Comparison of ENCODE assay signal across 9 cellular contexts in the genomic region with DNA sequence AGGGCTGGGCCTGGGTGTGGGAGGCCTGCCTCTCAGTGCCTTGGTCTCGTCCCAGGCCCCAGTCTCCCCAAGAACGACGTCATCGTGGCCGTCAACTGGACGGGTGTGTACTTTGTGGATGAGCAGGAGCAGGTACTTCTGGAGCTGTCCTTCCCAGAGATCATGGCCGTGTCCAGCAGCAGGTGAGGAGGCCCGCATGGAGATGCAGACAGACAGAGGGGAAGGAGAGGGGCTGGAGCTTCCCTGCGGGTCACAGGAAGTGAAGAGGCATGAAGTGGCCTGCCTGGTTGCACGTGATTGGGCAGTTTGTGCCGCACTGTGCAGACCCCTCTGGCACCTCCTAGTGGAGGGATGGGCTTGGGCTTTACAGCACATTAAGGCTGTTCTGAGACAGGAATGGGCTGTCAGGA.
DNase-seq lines count a peak whose midpoint lies in the region; ATAC-seq, FAIRE-seq and TF ChIP-seq lines count a peak whose summit lies in the region.
"Had no signal": no experiment of that assay in that cellular context is flagged by ENCODE, and none has a peak within 500 bp of the region (broad histone marks: within the 10 kb centered on the region; RNA-seq: fewer than 3 reads in every experiment).

No MANE protein-coding gene starts in this region.

- POLR2A ChIA-PET in H1 (lab: Charles Lee; ENCODE audit: partially characterized antibody): interaction anchor here (0.8 kb wide), 1 partner anchor 273 kb away, joined by 3 read pairs; no protein-coding TSS in a partner anchor

- H2BK120ac ChIP-seq in H1 (replicated peaks; ENCODE audit: low read depth, low read length): no peak overlapping the region

- no peak overlapping the region for H3K4me2 ChIP-seq in H1 (ENCODE audit: insufficient read depth in 1 of 2, low read depth in 2 of 2, low read length in 2 of 2)

- peaks cover under 1% of the 10 kb centered on the region; the same call in 1 of the 2 replicates for H3K23me2 ChIP-seq in H1 (ENCODE audit: low read depth, low read length)

- H3K79me2 ChIP-seq in H1 (ENCODE audit: control insufficient read depth in 1 of 2, insufficient read depth in 2 of 2, low read length in 2 of 2): no peaks in the 10 kb centered on the region

- no peak overlapping the region for H3K56ac ChIP-seq in H1 (replicated peaks; ENCODE audit: insufficient read length, low read depth, low read length)

- no peak overlapping the region for H3K14ac ChIP-seq in H1 (ENCODE audit: insufficient read length)

- H4K20me1 ChIP-seq in H1 (replicated peaks in 1 of 2; ENCODE audit: control insufficient read depth in 1 of 2, insufficient read depth in 2 of 2, low read length in 2 of 2): no peaks in the 10 kb centered on the region

- H4K8ac ChIP-seq in H1 (ENCODE audit: extremely low read depth, insufficient read depth, low read length): no peak overlapping the region; the same call in 1 of the 2 replicates

- no peak for TF ChIP-seq EP300 in H1 (IDR thresholded peaks at IDR 0.05; ENCODE audit: borderline replicate concordance in 1 of 2, low read depth in 2 of 2, low read length in 2 of 2)

- H3K79me1 ChIP-seq in H1 (ENCODE audit: low read depth, low read length): no peaks in the 10 kb centered on the region

- peak; percentile 81 for FAIRE-seq in H1 (lab: Jason Lieb, UNC)

- no peak for TF ChIP-seq POLR2A in NB4 (IDR thresholded peaks at IDR 0.05; ENCODE audit: extremely low read depth, insufficient read length)
- no peak for TF ChIP-seq POLR2A in H1 (IDR thresholded peaks at IDR 0.05; ENCODE audit: control extremely low read depth in 1 of 2, low read depth in 2 of 2, low read length in 2 of 2)

- CTCF ChIA-PET in H1 (lab: Charles Lee; ENCODE audit: partially characterized antibody): interaction anchor here (0.6 to 6.2 kb wide), 39 partner anchors 10 to 381 kb away, joined by 3 to 45 read pairs (median 4); partner anchors contain the start of gene MYO7A

- H3K18ac ChIP-seq in H1 (ENCODE audit: extremely low read depth, low read length): peak overlapping the region; percentile 44; the same call in 1 of the 2 replicates

- no peak overlapping the region; a peak in 1 of 7 replicates for H3K9ac ChIP-seq in H1 (replicated peaks in 1 of 4; ENCODE audit: extremely low read depth in 1 of 4, low read depth in 3 of 4, low read length in 3 of 4)

- H2AFZ ChIP-seq in H1 (ENCODE audit: low read length): peak overlapping the region; percentile 78; the same call in 1 of the 2 replicates

- no peak overlapping the region for H3K27ac ChIP-seq in H1 (ENCODE audit: low read depth, low read length)

- H3K27me3 ChIP-seq in H1 (replicated peaks in 1 of 4; ENCODE audit: control insufficient read depth in 3 of 4, extremely low read depth in 1 of 4, insufficient read depth in 3 of 4, low read length in 3 of 4): no peaks in the 10 kb centered on the region

- no peaks in the 10 kb centered on the region for H3K9me3 ChIP-seq in H1 (ENCODE audit: insufficient read depth in 2 of 2, low read depth in 1 of 2, low read length in 1 of 2)

- TF ChIP-seq CTCF in NB4 (IDR thresholded peaks at IDR 0.05; ENCODE audit: low read depth, low read length) (peak; percentile 80), H1 (IDR thresholded peaks at IDR 0.05; ENCODE audit: control extremely low read depth in 1 of 3, insufficient read depth in 1 of 3, low read depth in 1 of 3, low read length in 3 of 3) (peak in 2 of 3 experiments; percentile 66 to 96; a peak in 3 of 4 replicates)

- H4K5ac ChIP-seq in H1 (ENCODE audit: insufficient read length, low read depth, low read length): peak overlapping the region; percentile 25

- H2BK5ac ChIP-seq in H1 (ENCODE audit: low read depth, low read length): no peak overlapping the region; the same call in 1 of the 2 replicates

- peak overlapping the region; percentile 47 for H4K91ac ChIP-seq in H1 (replicated peaks; ENCODE audit: insufficient read length, low read length)

- no peak overlapping the region for H2BK15ac ChIP-seq in H1 (ENCODE audit: low read length)

- ATAC-seq in activated CD4-positive, CD25-positive, alpha-beta regulatory T cell treated with anti-CD3 and anti-CD28 coated beads, Interleukin-2, amount 50 U/mL, for 24 hours: no peak
- ATAC-seq in HG03159 (IDR thresholded peaks at IDR 0.05; ENCODE audit: unreplicated experiment) (no peak), GM18907 (IDR thresholded peaks at IDR 0.05; ENCODE audit: unreplicated experiment) (no peak)

- H3K23ac ChIP-seq in H1 (ENCODE audit: insufficient read length): no peak overlapping the region

- H3K4me3 ChIP-seq in NB4 (ENCODE audit: low read depth, low read length): no peak overlapping the region
- no peak overlapping the region for H3K4me3 ChIP-seq in H1 (ENCODE audit: extremely low read depth in 1 of 4, insufficient read depth in 2 of 4, low read depth in 3 of 4, low read length in 4 of 4)

- no peaks in the 10 kb centered on the region; a peak in 1 of 7 replicates for H3K4me1 ChIP-seq in H1 (replicated peaks in 1 of 4; ENCODE audit: control insufficient read depth in 3 of 4, insufficient read depth in 4 of 4, low read length in 3 of 4)

- H2BK12ac ChIP-seq in H1 (ENCODE audit: low read depth, low read length): peak overlapping the region; percentile 5; the same call in 1 of the 2 replicates

- DNase-seq in activated CD4-positive, CD25-positive, alpha-beta regulatory T cell treated with anti-CD3 and anti-CD28 coated beads, Interleukin-2, amount 50 U/mL, for 72 hours: peak; percentile 30
- DNase-seq in NB4 (ENCODE audit: low read depth) (peak; percentile 76), H1 (ENCODE audit: low read depth in 1 of 2, low spot score in 2 of 2) (peak; percentile 44 to 85), LoVo (ENCODE audit: low spot score) (no peak)
- peak; percentile 13 for DNase-seq in stimulated activated CD4-positive, alpha-beta T cell treated with anti-CD3 and anti-CD28 coated beads, Interleukin-4, amount 100 ng/mL, for 24 hours
- DNase-seq: naive B cell had no signal

- 80% methylated on average over 9 of the region's 11 CpGs; no CpG with 5 or more reads in 1 of the 2 experiments for WGBS in H1 (ENCODE audit: extremely low coverage in 1 of 2, insufficient coverage in 1 of 2, insufficient read length in 1 of 2, insufficient replicate concordance in 2 of 2, low coverage in 1 of 2, low lambda C conversion rate in 2 of 2, missing lambda C conversion rate in 1 of 2), 2 experiments

- no peak overlapping the region for H2AK5ac ChIP-seq in H1 (ENCODE audit: low read depth, low read length)

- H3K4ac ChIP-seq in H1 (replicated peaks; ENCODE audit: insufficient read length, low read depth, low read length): no peak overlapping the region

- H2BK20ac ChIP-seq in H1 (ENCODE audit: low read length): no peak overlapping the region

- no peaks in the 10 kb centered on the region for H3K36me3 ChIP-seq in H1 (ENCODE audit: control insufficient read depth in 2 of 4, insufficient read depth in 4 of 4, low read length in 3 of 4)

- TF ChIP-seq RAD21 in H1 (IDR thresholded peaks at IDR 0.05 in 1 of 2, conservative IDR thresholded peaks at IDR 0.05 in 1 of 2; ENCODE audit: low read depth in 2 of 2, low read length in 2 of 2): peak; percentile 58 to 68

TF ChIP-seq in H1, 55 proteins besides CTCF, POLR2A, EP300 and RAD21:
- TF ChIP-seq CREB1 (IDR thresholded peaks at IDR 0.05) (peak; percentile 35; the same call in 1 of the 2 replicates), SIX5 (IDR thresholded peaks at IDR 0.05; ENCODE audit: low read depth, low read length) (no peak), MAX (IDR thresholded peaks at IDR 0.05) (peak; percentile 89), KDM4A (IDR thresholded peaks at IDR 0.05; ENCODE audit: low read depth, low read length, severe bottlenecking) (no peak), SP1 (IDR thresholded peaks at IDR 0.05; ENCODE audit: low read depth, low read length) (no peak)
- TF ChIP-seq, protein P1, sequence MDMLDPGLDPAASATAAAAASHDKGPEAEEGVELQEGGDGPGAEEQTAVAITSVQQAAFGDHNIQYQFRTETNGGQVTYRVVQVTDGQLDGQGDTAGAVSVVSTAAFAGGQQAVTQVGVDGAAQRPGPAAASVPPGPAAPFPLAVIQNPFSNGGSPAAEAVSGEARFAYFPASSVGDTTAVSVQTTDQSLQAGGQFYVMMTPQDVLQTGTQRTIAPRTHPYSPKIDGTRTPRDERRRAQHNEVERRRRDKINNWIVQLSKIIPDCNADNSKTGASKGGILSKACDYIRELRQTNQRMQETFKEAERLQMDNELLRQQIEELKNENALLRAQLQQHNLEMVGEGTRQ (IDR thresholded peaks at IDR 0.05; ENCODE audit: low read length): 0 out of 2 replicates have a peak, but pooled peaks have one; percentile 18
- TF ChIP-seq, protein P2, sequence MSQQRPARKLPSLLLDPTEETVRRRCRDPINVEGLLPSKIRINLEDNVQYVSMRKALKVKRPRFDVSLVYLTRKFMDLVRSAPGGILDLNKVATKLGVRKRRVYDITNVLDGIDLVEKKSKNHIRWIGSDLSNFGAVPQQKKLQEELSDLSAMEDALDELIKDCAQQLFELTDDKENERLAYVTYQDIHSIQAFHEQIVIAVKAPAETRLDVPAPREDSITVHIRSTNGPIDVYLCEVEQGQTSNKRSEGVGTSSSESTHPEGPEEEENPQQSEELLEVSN (IDR thresholded peaks at IDR 0.05): peak; percentile 56; the same call in 1 of the 2 replicates
